1 cellular context compared by ENCODE assay signal in the genomic region with DNA sequence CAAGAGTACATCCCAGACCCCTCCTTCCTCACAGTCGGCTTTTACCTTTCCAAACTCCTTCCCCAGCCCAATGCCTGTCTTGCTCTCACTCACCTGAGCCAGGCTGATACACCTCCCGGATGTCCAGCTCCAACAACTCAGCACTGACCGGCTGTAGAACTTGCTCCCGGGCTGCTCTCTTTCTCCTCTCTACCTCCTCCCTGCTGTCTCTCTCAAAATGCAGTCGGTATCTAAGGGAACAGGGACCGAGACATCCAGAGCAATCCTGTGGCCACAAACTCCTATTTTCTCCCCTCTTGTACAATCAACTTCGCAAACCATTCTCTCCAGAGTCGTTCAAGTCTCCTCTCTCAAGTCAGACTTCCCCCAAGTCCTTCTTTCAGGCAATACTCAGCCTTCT.
TF ChIP-seq lines count a peak whose summit lies in the region.

No MANE protein-coding gene starts in this region.

TF ChIP-seq in SK-N-SH, 30 proteins besides CTCF, POLR2A, EP300 and RAD21 (continued from another document):
- TF ChIP-seq IRF3 (IDR thresholded peaks at IDR 0.05; ENCODE audit: low read depth, low read length) (no peak), TAF1 (IDR thresholded peaks at IDR 0.05; ENCODE audit: borderline replicate concordance, low read depth, low read length) (no peak), NFIC (IDR thresholded peaks at IDR 0.05; ENCODE audit: borderline replicate concordance) (no peak), NRF1 (IDR thresholded peaks at IDR 0.05; ENCODE audit: low read depth, low read length) (no peak), RCOR1 (IDR thresholded peaks at IDR 0.05; ENCODE audit: low read length) (no peak), SMC3 (IDR thresholded peaks at IDR 0.05; ENCODE audit: low read depth, low read length) (no peak), USF2 (IDR thresholded peaks at IDR 0.05; ENCODE audit: borderline replicate concordance, low read depth, low read length) (no peak), JUND (IDR thresholded peaks at IDR 0.05) (no peak), RXRA (IDR thresholded peaks at IDR 0.05; ENCODE audit: borderline replicate concordance, low read depth) (no peak), FOXJ3 (CRISPR knock-in tag; IDR thresholded peaks at IDR 0.05) (no peak), RFX5 (IDR thresholded peaks at IDR 0.05; ENCODE audit: low read length) (no peak)
- TF ChIP-seq, protein P1, sequence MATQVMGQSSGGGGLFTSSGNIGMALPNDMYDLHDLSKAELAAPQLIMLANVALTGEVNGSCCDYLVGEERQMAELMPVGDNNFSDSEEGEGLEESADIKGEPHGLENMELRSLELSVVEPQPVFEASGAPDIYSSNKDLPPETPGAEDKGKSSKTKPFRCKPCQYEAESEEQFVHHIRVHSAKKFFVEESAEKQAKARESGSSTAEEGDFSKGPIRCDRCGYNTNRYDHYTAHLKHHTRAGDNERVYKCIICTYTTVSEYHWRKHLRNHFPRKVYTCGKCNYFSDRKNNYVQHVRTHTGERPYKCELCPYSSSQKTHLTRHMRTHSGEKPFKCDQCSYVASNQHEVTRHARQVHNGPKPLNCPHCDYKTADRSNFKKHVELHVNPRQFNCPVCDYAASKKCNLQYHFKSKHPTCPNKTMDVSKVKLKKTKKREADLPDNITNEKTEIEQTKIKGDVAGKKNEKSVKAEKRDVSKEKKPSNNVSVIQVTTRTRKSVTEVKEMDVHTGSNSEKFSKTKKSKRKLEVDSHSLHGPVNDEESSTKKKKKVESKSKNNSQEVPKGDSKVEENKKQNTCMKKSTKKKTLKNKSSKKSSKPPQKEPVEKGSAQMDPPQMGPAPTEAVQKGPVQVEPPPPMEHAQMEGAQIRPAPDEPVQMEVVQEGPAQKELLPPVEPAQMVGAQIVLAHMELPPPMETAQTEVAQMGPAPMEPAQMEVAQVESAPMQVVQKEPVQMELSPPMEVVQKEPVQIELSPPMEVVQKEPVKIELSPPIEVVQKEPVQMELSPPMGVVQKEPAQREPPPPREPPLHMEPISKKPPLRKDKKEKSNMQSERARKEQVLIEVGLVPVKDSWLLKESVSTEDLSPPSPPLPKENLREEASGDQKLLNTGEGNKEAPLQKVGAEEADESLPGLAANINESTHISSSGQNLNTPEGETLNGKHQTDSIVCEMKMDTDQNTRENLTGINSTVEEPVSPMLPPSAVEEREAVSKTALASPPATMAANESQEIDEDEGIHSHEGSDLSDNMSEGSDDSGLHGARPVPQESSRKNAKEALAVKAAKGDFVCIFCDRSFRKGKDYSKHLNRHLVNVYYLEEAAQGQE (IDR thresholded peaks at IDR 0.05; ENCODE audit: low read depth, low read length) = no peak
